12 cellular contexts compared by ENCODE assay signal in genomic region chr7:28172976-28173375, GRCh38. TPM values are rescaled to one million over a fixed set of nuclear protein-coding genes. Genes with fewer than 3 reads are reported as not detected.
DNase-seq lines count a peak whose midpoint lies in the region; ATAC-seq and TF ChIP-seq lines count a peak whose summit lies in the region.
"Had no signal": no experiment of that assay in that cellular context is flagged by ENCODE, and none has a peak within 500 bp of the region (broad histone marks: within the 10 kb centered on the region; RNA-seq: fewer than 3 reads in every experiment).

No MANE protein-coding gene starts in this region.

- POLR2A ChIA-PET in MCF 10A (lab: Yijun Ruan, JAX): no interaction called here

- no peak for DNase-seq in heart left ventricle
- no peak for DNase-seq in right atrium auricular region (ENCODE audit: low spot score)
- DNase-seq in SK-N-MC (ENCODE audit: low read depth, low spot score): no peak
- no peak for DNase-seq in natural killer cell
- no peak for DNase-seq in vagina (ENCODE audit: extremely low spot score in 2 of 2)
- no peak for DNase-seq in DMS153 treated with DMSO at 0.1 percent for 48 hours (lab: John Stamatoyannopoulos, UW; ENCODE audit: unreplicated experiment)
- DNase-seq in MCF 10A (ENCODE audit: unreplicated experiment): no peak
- DNase-seq in GM23248: no peak
- DNase-seq: AML-193; CD4-positive, CD25-positive, alpha-beta regulatory T cell had no signal

- H3K27me3 ChIP-seq in heart left ventricle (no peaks in the 10 kb centered on the region), right atrium auricular region (no peaks in the 10 kb centered on the region), vagina (no peaks in the 10 kb centered on the region), GM23248 (replicated peaks; ENCODE audit: insufficient read depth) (no peaks in the 10 kb centered on the region)
- H3K27me3 ChIP-seq: BLaER1 treated with 17β-estradiol and CSF1 and Interleukin-3, amounts not matched to agents 10 nM and 100 nM had no signal

- H3K4me3 Mint-ChIP-seq in natural killer cell (no peak overlapping the region), MCF 10A (ENCODE audit: unreplicated experiment) (no peak overlapping the region)
- H3K4me3 Mint-ChIP-seq: CD4-positive, CD25-positive, alpha-beta regulatory T cell had no signal

- TF ChIP-seq CTCF in heart left ventricle (IDR thresholded peaks at IDR 0.05) (no peak), right atrium auricular region (IDR thresholded peaks at IDR 0.05) (no peak), natural killer cell (IDR thresholded peaks at IDR 0.05) (no peak), vagina (IDR thresholded peaks at IDR 0.05) (no peak), MCF 10A (IDR thresholded peaks at IDR 0.05; ENCODE audit: unreplicated experiment) (no peak)

- H3K4me1 Mint-ChIP-seq in natural killer cell (peaks cover 79 to 89% of the 10 kb centered on the region in 2 donors), MCF 10A (ENCODE audit: insufficient read depth, unreplicated experiment) (peaks cover 13% of the 10 kb centered on the region)

- CTCF ChIA-PET in MCF 10A (lab: Yijun Ruan, JAX): no interaction called here

- H3K9me3 Mint-ChIP-seq in natural killer cell (no peaks in the 10 kb centered on the region), MCF 10A (ENCODE audit: unreplicated experiment) (no peaks in the 10 kb centered on the region)
- H3K9me3 Mint-ChIP-seq: CD4-positive, CD25-positive, alpha-beta regulatory T cell had no signal

- TF ChIP-seq POLR2A in heart left ventricle (IDR thresholded peaks at IDR 0.05) (no peak), vagina (IDR thresholded peaks at IDR 0.05) (no peak)

- no peaks in the 10 kb centered on the region for H4K20me1 ChIP-seq in GM23248 (ENCODE audit: insufficient read depth)

- H3K36me3 Mint-ChIP-seq in natural killer cell (no peaks in the 10 kb centered on the region), MCF 10A (ENCODE audit: insufficient read depth, unreplicated experiment) (no peaks in the 10 kb centered on the region)

- no TSS peak for BruUV-seq in MCF 10A (replicated peaks; lab: Mats Ljungman, UMichigan)

- 85 to 89% (median 87%) methylated on average over 3 of the region's 3 CpGs for whole genome bisulfite sequencing in heart left ventricle, 4 donors
- 95% methylated on average over 3 of the region's 3 CpGs for WGBS in GM23248 (ENCODE audit: low coverage in 1 of 2, low lambda C conversion rate in 2 of 2, missing lambda C conversion rate in 2 of 2), 2 experiments

- H3K4me1 ChIP-seq in heart left ventricle: peaks cover 0 to 72% (median 29%) of the 10 kb centered on the region in 12 donors
- peaks cover 0 to 25% of the 10 kb centered on the region in 2 donors for H3K4me1 ChIP-seq in right atrium auricular region
- H3K4me1 ChIP-seq in vagina: peaks cover 38% of the 10 kb centered on the region
- H3K4me1 ChIP-seq in GM23248 (ENCODE audit: insufficient read depth): peaks cover 44% of the 10 kb centered on the region

- intact Hi-C loops in heart left ventricle (cut with DNase I) (loop anchor here in 1 of 10 donors (10.0 kb wide), 1 partner anchor 68 kb away; no protein-coding TSS in a partner anchor), natural killer cell (cut with micrococcal nuclease) (no loop called here), vagina (cut with DNase I) (no loop called here), MCF 10A (cut with micrococcal nuclease) (no loop called here)

- H3K9me2 ChIP-seq in GM23248 (ENCODE audit: insufficient read depth): no peaks in the 10 kb centered on the region

- ATAC-seq in heart left ventricle: no peak
- no peak for ATAC-seq in natural killer cell

- H3K27me3 Mint-ChIP-seq in natural killer cell (ENCODE audit: low read depth in 2 of 2) (no peaks in the 10 kb centered on the region), MCF 10A (ENCODE audit: insufficient read depth, unreplicated experiment) (no peaks in the 10 kb centered on the region)
- H3K27me3 Mint-ChIP-seq: CD4-positive, CD25-positive, alpha-beta regulatory T cell had no signal

- peak overlapping the region in 7 of 12 donors; percentile 13 to 78 (median 67) for H3K27ac ChIP-seq in heart left ventricle
- peak overlapping the region in 1 of 2 donors; percentile 31 for H3K27ac ChIP-seq in right atrium auricular region
- H3K27ac ChIP-seq in SK-N-MC: peak overlapping the region; percentile 18; the same call in 1 of the 2 replicates
- peak overlapping the region; percentile 17 for H3K27ac ChIP-seq in vagina
- H3K27ac ChIP-seq in GM23248: no peak overlapping the region
- H3K27ac ChIP-seq: 22Rv1; BLaER1 treated with 17β-estradiol and CSF1 and Interleukin-3, amounts not matched to agents 10 nM and 100 nM had no signal

- no peak overlapping the region for H3K4me3 ChIP-seq in heart left ventricle
- no peak overlapping the region for H3K4me3 ChIP-seq in right atrium auricular region
- no peak overlapping the region for H3K4me3 ChIP-seq in SK-N-MC
- H3K4me3 ChIP-seq in vagina: no peak overlapping the region
- no peak overlapping the region for H3K4me3 ChIP-seq in GM23248
- H3K4me3 ChIP-seq: BLaER1 treated with 17β-estradiol and CSF1 and Interleukin-3, amounts not matched to agents 10 nM and 100 nM had no signal

- in situ Hi-C loops in GM23248 (cut with MboI): no loop called here

- H2AFZ ChIP-seq in GM23248: no peak overlapping the region

- peaks cover 100% of the 10 kb centered on the region for H3K79me2 ChIP-seq in GM23248 (ENCODE audit: insufficient read depth)

- no peak overlapping the region for H3K4me2 ChIP-seq in GM23248 (ENCODE audit: unreplicated experiment)

- peaks cover 33% of the 10 kb centered on the region for H3F3A ChIP-seq in GM23248 (ENCODE audit: insufficient read depth)

- no peaks in the 10 kb centered on the region for H3K9me3 ChIP-seq in heart left ventricle
- H3K9me3 ChIP-seq in right atrium auricular region: no peaks in the 10 kb centered on the region
- no peaks in the 10 kb centered on the region for H3K9me3 ChIP-seq in SK-N-MC (ENCODE audit: low read depth, low read length)
- no peaks in the 10 kb centered on the region for H3K9me3 ChIP-seq in vagina
- no peaks in the 10 kb centered on the region for H3K9me3 ChIP-seq in GM23248 (ENCODE audit: low read depth)
- H3K9me3 ChIP-seq: BLaER1 treated with 17β-estradiol and CSF1 and Interleukin-3, amounts not matched to agents 10 nM and 100 nM had no signal

- H3K36me3 ChIP-seq in heart left ventricle (no peaks in the 10 kb centered on the region), right atrium auricular region (no peaks in the 10 kb centered on the region), SK-N-MC (ENCODE audit: insufficient read depth, low read length) (no peaks in the 10 kb centered on the region), vagina (no peaks in the 10 kb centered on the region), GM23248 (ENCODE audit: low read depth) (no peaks in the 10 kb centered on the region)

- H3K9ac ChIP-seq in SK-N-MC (ENCODE audit: insufficient read length) (no peak overlapping the region), GM23248 (no peak overlapping the region)
- H3K9ac ChIP-seq: BLaER1 treated with 17β-estradiol and CSF1 and Interleukin-3, amounts not matched to agents 10 nM and 100 nM had no signal

- peak overlapping the region; percentile 70 to 88 for H3K27ac Mint-ChIP-seq in natural killer cell
- H3K27ac Mint-ChIP-seq in MCF 10A (ENCODE audit: low read depth, unreplicated experiment): no peak overlapping the region

RNA-seq across cellular contexts. Expression of gene JAZF1, which starts 7.6 kb away (rescaled TPM):
- 10 to 100 TPM; 18.3 to 46.2 (median 29.3) TPM for total RNA-seq in heart left ventricle
- polyA plus RNA-seq in heart left ventricle: 10 to 100 TPM; 10.3 to 20.4 TPM
- 10 to 100 TPM; 13.2 to 18.5 TPM for total RNA-seq in right atrium auricular region
- total RNA-seq in natural killer cell: 10 to 100 TPM; 82.5 to 89.7 (median 87.6) TPM
- total RNA-seq in vagina: 36.1 TPM
- total RNA-seq in MCF 10A (2022): 14.2 and 16.9 TPM in 2 replicates
- 11.8 and 13.8 TPM in 2 replicates for total RNA-seq in GM23248 (2014; rRNA removed; shearing (Covaris generic))
- polyA plus RNA-seq in GM23248 (2016; fragmentation: Nextera tagmentation; extraction: Ambion mirVana): 19.6 and 19.8 TPM in 2 replicates
